ENCODE assay signal across 14 cellular contexts in genomic region chr13:112724788-112725345, GRCh38. TPM values are rescaled to one million over a fixed set of nuclear protein-coding genes. Genes with fewer than 3 reads are reported as not detected.
DNase-seq lines count a peak whose midpoint lies in the region; ATAC-seq and TF ChIP-seq lines count a peak whose summit lies in the region.
"Had no signal": no experiment of that assay in that cellular context is flagged by ENCODE, and none has a peak within 500 bp of the region (broad histone marks: within the 10 kb centered on the region; RNA-seq: fewer than 3 reads in every experiment).

No MANE protein-coding gene starts in this region.

- H3K9me3 ChIP-seq in RWPE2 (ENCODE audit: severe bottlenecking) = no peaks in the 10 kb centered on the region
- H3K9me3 ChIP-seq: colonic mucosa, Peyer's patch, thoracic aorta had no signal

- H3K36me3 ChIP-seq in RWPE2 (ENCODE audit: low read depth) = no peaks in the 10 kb centered on the region
- H3K36me3 ChIP-seq: colonic mucosa, Peyer's patch, thoracic aorta had no signal

- no peaks in the 10 kb centered on the region for H3K36me3 Mint-ChIP-seq in activated T-cell treated with anti-CD3 and anti-CD28 coated beads, Interleukin-2, amount 50 U/mL, for 4 hours (ENCODE audit: insufficient read depth)
- H3K36me3 Mint-ChIP-seq: naive thymus-derived CD8-positive, alpha-beta T cell had no signal

- no peak overlapping the region for H3K27ac ChIP-seq in RWPE2 (ENCODE audit: poor library complexity, severe bottlenecking)
- H3K27ac ChIP-seq in substantia nigra (ENCODE audit: low read depth, low read length, poor library complexity, severe bottlenecking) = peak overlapping the region; percentile 72
- H3K27ac ChIP-seq: colonic mucosa, thoracic aorta had no signal

- in situ Hi-C loops in G401 (cut with HindIII; ENCODE audit: low sequenced_read_pairs) = no loop called here

- peaks cover 15% of the 10 kb centered on the region for H3K4me1 ChIP-seq in RWPE2 (ENCODE audit: insufficient read depth, poor library complexity, severe bottlenecking)
- H3K4me1 ChIP-seq: colonic mucosa had no signal

- H3K27me3 Mint-ChIP-seq in activated T-cell treated with anti-CD3 and anti-CD28 coated beads, Interleukin-2, amount 50 U/mL, for 4 hours (ENCODE audit: low read depth) = no peaks in the 10 kb centered on the region
- H3K27me3 Mint-ChIP-seq: naive thymus-derived CD8-positive, alpha-beta T cell had no signal

- H3K4me3 ChIP-seq in RWPE2 (ENCODE audit: severe bottlenecking) = no peak overlapping the region
- H3K4me3 ChIP-seq: colonic mucosa, Peyer's patch, thoracic aorta had no signal

- H3K9me3 Mint-ChIP-seq in activated T-cell treated with anti-CD3 and anti-CD28 coated beads, Interleukin-2, amount 50 U/mL, for 4 hours = no peaks in the 10 kb centered on the region
- H3K9me3 Mint-ChIP-seq: naive thymus-derived CD8-positive, alpha-beta T cell had no signal

- H3K4me3 Mint-ChIP-seq in activated T-cell treated with anti-CD3 and anti-CD28 coated beads, Interleukin-2, amount 50 U/mL, for 4 hours = no peak overlapping the region

- H3K4me1 Mint-ChIP-seq in activated T-cell treated with anti-CD3 and anti-CD28 coated beads, Interleukin-2, amount 50 U/mL, for 4 hours (ENCODE audit: low read depth) = peaks cover 28% of the 10 kb centered on the region

- no peak for TF ChIP-seq CTCF in RWPE2 (IDR thresholded peaks at IDR 0.05; ENCODE audit: poor library complexity, severe bottlenecking)

- peak; percentile 23 to 33 for ATAC-seq in activated T-cell treated with anti-CD3 and anti-CD28 coated beads, Interleukin-2, amount 50 U/mL, for 4 hours
- ATAC-seq in RWPE2 (ENCODE audit: low read depth) = peak; percentile 58

- no peaks in the 10 kb centered on the region for H3K27me3 ChIP-seq in RWPE2 (ENCODE audit: insufficient read depth, poor library complexity, severe bottlenecking)
- H3K27me3 ChIP-seq: colonic mucosa, Peyer's patch had no signal

- no peak for DNase-seq in activated T-cell treated with anti-CD3 and anti-CD28 coated beads, Interleukin-2, amount 50 U/mL, for 4 hours
- DNase-seq in activated T-cell treated with anti-CD3 and anti-CD28 coated beads for 4 hours (no peak), RWPE2 (ENCODE audit: low spot score) (no peak), islet precursor cell (peak; percentile 36), substantia nigra (lab: John Stamatoyannopoulos, UW) (no peak), G401 (ENCODE audit: low spot score) (no peak), NCI-H510A (lab: John Stamatoyannopoulos, UW) (no peak), hippocampal formation (lab: John Stamatoyannopoulos, UW) (no peak)
- DNase-seq: colonic mucosa, HCEC 1CT, NCI-H446 treated with DMSO at 0.1 percent for 48 hours had no signal

RNA-seq across cellular contexts. Expression of gene ATP11A, which starts 35.0 kb away (rescaled TPM):
- total RNA-seq in activated T-cell treated with anti-CD3 and anti-CD28 coated beads, Interleukin-2, amount 50 U/mL, for 4 hours = 10 to 100 TPM; 34.7 to 40.8 (median 35.6) TPM
- 4.2 and 4.5 TPM in 2 replicates for total RNA-seq in G401 (2014; rRNA removed; shearing (Covaris generic))
